ENCODE assay signal across 23 cellular contexts in the genomic region with DNA sequence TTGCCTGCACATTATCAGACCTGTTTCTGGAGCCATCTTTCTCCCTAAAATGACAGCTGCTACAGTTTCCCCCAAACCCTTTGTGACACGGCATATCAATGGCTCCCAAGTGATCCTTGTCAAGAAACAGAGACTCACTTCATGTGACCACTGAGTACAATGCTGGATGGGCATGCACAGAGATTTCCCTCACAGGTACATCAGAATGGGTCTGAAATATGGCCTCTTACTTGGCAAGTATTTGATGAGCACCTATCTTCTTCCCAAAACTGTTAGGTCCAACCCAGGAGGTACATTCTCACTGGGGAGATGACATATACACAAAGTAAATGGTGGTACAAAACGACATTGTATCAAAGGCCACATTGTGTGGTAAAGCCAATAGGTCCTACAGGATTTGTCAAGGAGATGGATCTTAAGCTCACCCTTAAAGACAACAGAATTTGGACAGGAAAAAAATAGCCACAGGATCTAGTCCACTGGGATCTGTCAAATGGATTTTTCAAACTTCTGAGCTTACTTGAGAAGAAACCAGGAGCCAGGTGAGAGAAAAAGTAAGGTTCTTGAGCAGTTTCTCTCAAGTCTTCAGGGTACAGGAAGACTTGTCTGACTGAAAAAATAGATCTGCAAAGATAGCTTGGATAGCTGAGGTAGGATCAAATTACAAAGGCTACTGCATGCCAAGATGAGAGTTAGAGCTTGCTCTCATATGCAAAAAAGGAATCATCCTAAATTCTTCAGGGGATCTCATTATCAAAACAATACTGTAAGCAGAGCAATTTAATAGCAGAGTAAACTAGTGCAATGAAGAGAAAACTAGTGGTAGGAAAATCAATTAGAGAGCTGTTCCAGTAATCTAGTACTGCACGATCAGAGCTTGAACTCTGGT. TPM values are rescaled to one million over a fixed set of nuclear protein-coding genes. Genes with fewer than 3 reads are reported as not detected.
A peak's percentile ranks its signal among the peaks of the same experiment; 100 is the strongest.
DNase-seq lines count a peak whose midpoint lies in the region; ATAC-seq and TF ChIP-seq lines count a peak whose summit lies in the region.
"Had no signal": no experiment of that assay in that cellular context is flagged by ENCODE, and none has a peak within 500 bp of the region (broad histone marks: within the 10 kb centered on the region; RNA-seq: fewer than 3 reads in every experiment).

No MANE protein-coding gene starts in this region.

- H3K4me1 ChIP-seq in Caco-2 (peaks cover 96% of the 10 kb centered on the region), mucosa of rectum (ENCODE audit: control insufficient read depth in 2 of 2, insufficient read depth in 2 of 2, low read length in 2 of 2) (peaks cover 47 to 65% of the 10 kb centered on the region in 2 donors)
- H3K4me1 ChIP-seq: sigmoid colon had no signal

- CTCF ChIA-PET in Caco-2 (lab: Charles Lee) = interaction anchor here (0.6 to 0.8 kb wide), 3 partner anchors 23 to 71 kb away, joined by 3 to 5 read pairs (median 3); no protein-coding TSS in a partner anchor

- TF ChIP-seq CTCF in Caco-2 (IDR thresholded peaks at IDR 0.05; ENCODE audit: insufficient read depth in 1 of 2, low read depth in 1 of 2, low read length in 1 of 2, severe bottlenecking in 1 of 2, unreplicated experiment in 1 of 2) (no peak), VCaP (conservative IDR thresholded peaks at IDR 0.05) (no peak)

- H3K27ac Mint-ChIP-seq in Caco-2 (ENCODE audit: unreplicated experiment) = peak overlapping the region; percentile 48
- no peak overlapping the region for H3K27ac Mint-ChIP-seq in activated T-helper 2 cell treated with anti-CD3 and anti-CD28 coated beads, Interferon-gamma antibody, Interleukin-2, Interleukin-4, amounts not matched to agents 10 μg/mL and 5 μg/mL and 100 μg/mL, durations not matched to agents 14 hours and 24 hours and 36 hours
- H3K27ac Mint-ChIP-seq: activated CD4-positive, alpha-beta T cell treated with anti-CD3 and anti-CD28 coated beads, Interleukin-2, amount 10 ng/mL, durations not matched to agents 7 days and 5 days; B cell had no signal

- no peaks in the 10 kb centered on the region for H3K9me3 Mint-ChIP-seq in Caco-2 (ENCODE audit: unreplicated experiment)
- no peaks in the 10 kb centered on the region for H3K9me3 Mint-ChIP-seq in activated T-helper 2 cell treated with anti-CD3 and anti-CD28 coated beads, Interferon-gamma antibody, Interleukin-2, Interleukin-4, amounts not matched to agents 10 μg/mL and 5 μg/mL and 100 μg/mL, durations not matched to agents 14 hours and 24 hours and 36 hours
- H3K9me3 Mint-ChIP-seq: activated CD4-positive, alpha-beta T cell treated with anti-CD3 and anti-CD28 coated beads, Interleukin-2, amount 10 ng/mL, durations not matched to agents 7 days and 5 days had no signal

- no peaks in the 10 kb centered on the region for H3K27me3 ChIP-seq in Caco-2 (replicated peaks; ENCODE audit: control insufficient read depth, insufficient read depth, low read length)
- H3K27me3 ChIP-seq in mucosa of rectum (ENCODE audit: control insufficient read depth in 2 of 2, insufficient read depth in 2 of 2, low read length in 2 of 2) = no peaks in the 10 kb centered on the region

- TSS peak; percentile 21 for BruUV-seq in Caco-2 (replicated peaks; lab: Mats Ljungman, UMichigan)

- H3K27ac ChIP-seq in VCaP (peak overlapping the region; percentile 90), mucosa of rectum (ENCODE audit: low read depth in 2 of 2, low read length in 2 of 2) (peak overlapping the region; percentile 81 to 84)
- H3K27ac ChIP-seq: sigmoid colon had no signal

- DNase-seq in Caco-2 (no peak), C1 segment of cervical spinal cord (lab: John Stamatoyannopoulos, UW) (no peak), cerebellar nuclear complex (lab: John Stamatoyannopoulos, UW) (no peak)
- DNase-seq in Jurkat, Clone E6-1 (ENCODE audit: low read depth, low spot score) = peak; percentile 52
- no peak for DNase-seq in activated T-helper 2 cell treated with anti-CD3 and anti-CD28 coated beads, Interferon-gamma antibody, Interleukin-2, Interleukin-4, amounts not matched to agents 10 μg/mL and 5 μg/mL and 100 μg/mL, durations not matched to agents 14 hours and 24 hours and 36 hours (ENCODE audit: low spot score)
- DNase-seq: activated CD4-positive, alpha-beta T cell treated with anti-CD3 and anti-CD28 coated beads, Interleukin-2, amount 10 ng/mL, durations not matched to agents 7 days and 5 days; activated naive CD4-positive, alpha-beta T cell treated with anti-CD3 and anti-CD28 coated beads, Interleukin-2, amount 50 U/mL, for 16 hours; head of caudate nucleus; IMR-90; kidney glomerular epithelial cell; midbrain; NCI-H1105 treated with DMSO at 0.1 percent for 48 hours; NCI-H2227 treated with DMSO at 0.1 percent for 48 hours; occipital lobe; sigmoid colon; stimulated activated CD4-positive, alpha-beta T cell treated with anti-CD3 and anti-CD28 coated beads, Interleukin-2, amount 100 ng/mL, for 24 hours; substantia nigra had no signal

- H3K4me1 Mint-ChIP-seq in Caco-2 (ENCODE audit: low read depth, unreplicated experiment) = peaks cover 72% of the 10 kb centered on the region
- H3K4me1 Mint-ChIP-seq in activated T-helper 2 cell treated with anti-CD3 and anti-CD28 coated beads, Interferon-gamma antibody, Interleukin-2, Interleukin-4, amounts not matched to agents 10 μg/mL and 5 μg/mL and 100 μg/mL, durations not matched to agents 14 hours and 24 hours and 36 hours (ENCODE audit: low read depth) = peaks cover 66% of the 10 kb centered on the region

- H3K9me3 ChIP-seq in Caco-2 (no peaks in the 10 kb centered on the region), mucosa of rectum (ENCODE audit: control insufficient read depth in 2 of 2, low read length in 2 of 2) (no peaks in the 10 kb centered on the region)
- H3K9me3 ChIP-seq: HAP-1, sigmoid colon had no signal

- no peak for ATAC-seq in HG03432 (IDR thresholded peaks at IDR 0.05; ENCODE audit: unreplicated experiment)

- H3K36me3 Mint-ChIP-seq in Caco-2 (ENCODE audit: insufficient read depth, unreplicated experiment) = peaks cover 66% of the 10 kb centered on the region
- H3K36me3 Mint-ChIP-seq in activated T-helper 2 cell treated with anti-CD3 and anti-CD28 coated beads, Interferon-gamma antibody, Interleukin-2, Interleukin-4, amounts not matched to agents 10 μg/mL and 5 μg/mL and 100 μg/mL, durations not matched to agents 14 hours and 24 hours and 36 hours (ENCODE audit: low read depth) = peaks cover 46% of the 10 kb centered on the region

- intact Hi-C loops in Caco-2 (cut with micrococcal nuclease; ENCODE audit: unreplicated experiment) = no loop called here
- intact Hi-C loops in activated T-helper 2 cell treated with anti-CD3 and anti-CD28 coated beads, Interferon-gamma antibody, Interleukin-2, Interleukin-4, amounts not matched to agents 10 μg/mL and 5 μg/mL and 100 μg/mL, durations not matched to agents 14 hours and 24 hours and 36 hours (cut with micrococcal nuclease) = no loop called here

- no peak overlapping the region for H3K4me3 ChIP-seq in Caco-2 (ENCODE audit: low read depth, low read length)
- H3K4me3 ChIP-seq in Jurkat, Clone E6-1 (ENCODE audit: low read length) = no peak overlapping the region
- H3K4me3 ChIP-seq in mucosa of rectum (ENCODE audit: low read length in 2 of 2) = peak overlapping the region in 1 of 2 donors; percentile 23
- H3K4me3 ChIP-seq: HAP-1, sigmoid colon had no signal

- peak overlapping the region; percentile 1 to 3 for H3K9ac ChIP-seq in mucosa of rectum (ENCODE audit: low read depth in 1 of 2, low read length in 2 of 2)

- H3K4me3 Mint-ChIP-seq in Caco-2 (ENCODE audit: unreplicated experiment) = peak overlapping the region; percentile 4
- H3K4me3 Mint-ChIP-seq in activated T-helper 2 cell treated with anti-CD3 and anti-CD28 coated beads, Interferon-gamma antibody, Interleukin-2, Interleukin-4, amounts not matched to agents 10 μg/mL and 5 μg/mL and 100 μg/mL, durations not matched to agents 14 hours and 24 hours and 36 hours (ENCODE audit: low read depth) = no peak overlapping the region
- H3K4me3 Mint-ChIP-seq: activated CD4-positive, alpha-beta T cell treated with anti-CD3 and anti-CD28 coated beads, Interleukin-2, amount 10 ng/mL, durations not matched to agents 7 days and 5 days; B cell had no signal

- POLR2A ChIA-PET in Caco-2 (lab: Charles Lee) = interaction anchor here (1.1 kb wide), 1 partner anchor 29 kb away, joined by 5 read pairs; the partner anchor contains the start of gene RNF43

- H3K36me3 ChIP-seq in Caco-2 (ENCODE audit: control insufficient read depth, insufficient read depth, low read length) (peaks cover 2% of the 10 kb centered on the region; the same call in 1 of the 2 replicates), mucosa of rectum (ENCODE audit: control insufficient read depth in 2 of 2, insufficient read depth in 2 of 2, low read length in 2 of 2) (no peaks in the 10 kb centered on the region)
- H3K36me3 ChIP-seq: HAP-1, sigmoid colon had no signal

- H3K27me3 Mint-ChIP-seq in Caco-2 (ENCODE audit: insufficient read depth, unreplicated experiment) = no peaks in the 10 kb centered on the region
- no peaks in the 10 kb centered on the region for H3K27me3 Mint-ChIP-seq in activated T-helper 2 cell treated with anti-CD3 and anti-CD28 coated beads, Interferon-gamma antibody, Interleukin-2, Interleukin-4, amounts not matched to agents 10 μg/mL and 5 μg/mL and 100 μg/mL, durations not matched to agents 14 hours and 24 hours and 36 hours (ENCODE audit: low read depth)
- H3K27me3 Mint-ChIP-seq: activated CD4-positive, alpha-beta T cell treated with anti-CD3 and anti-CD28 coated beads, Interleukin-2, amount 10 ng/mL, durations not matched to agents 7 days and 5 days; B cell had no signal

RNA-seq across cellular contexts. Expression of gene RNF43, which starts 28.8 kb away (rescaled TPM):
- total RNA-seq in Caco-2 (2022) = 84.2 and 87.1 TPM in 2 replicates
- polyA plus RNA-seq in Jurkat, Clone E6-1 (2012; ENCODE audit: insufficient read depth, insufficient read length) = 0.98 TPM
- total RNA-seq in activated T-helper 2 cell treated with anti-CD3 and anti-CD28 coated beads, Interferon-gamma antibody, Interleukin-2, Interleukin-4, amounts not matched to agents 10 μg/mL and 5 μg/mL and 100 μg/mL, durations not matched to agents 14 hours and 24 hours and 36 hours = 20.5 and 23.9 TPM in 2 replicates
- polyA plus RNA-seq: IMR-90 had no signal

RNA-seq across cellular contexts. Expression of gene SUPT4H1, which starts 36.5 kb away (rescaled TPM):
- 70.9 and 71.4 TPM in 2 replicates for total RNA-seq in Caco-2 (2022)
- 211 TPM for polyA plus RNA-seq in Jurkat, Clone E6-1 (2012; ENCODE audit: insufficient read depth, insufficient read length)
- 153 and 160 TPM in 2 replicates for total RNA-seq in activated T-helper 2 cell treated with anti-CD3 and anti-CD28 coated beads, Interferon-gamma antibody, Interleukin-2, Interleukin-4, amounts not matched to agents 10 μg/mL and 5 μg/mL and 100 μg/mL, durations not matched to agents 14 hours and 24 hours and 36 hours

RNA-seq across cellular contexts. Expression of gene TSPOAP1, which starts 60.0 kb away (rescaled TPM):
- total RNA-seq in Caco-2 (2022) = 6.0 and 7.4 TPM in 2 replicates
- 13.8 TPM for polyA plus RNA-seq in Jurkat, Clone E6-1 (2012; ENCODE audit: insufficient read depth, insufficient read length)
- 21.9 and 22.3 TPM in 2 replicates for total RNA-seq in activated T-helper 2 cell treated with anti-CD3 and anti-CD28 coated beads, Interferon-gamma antibody, Interleukin-2, Interleukin-4, amounts not matched to agents 10 μg/mL and 5 μg/mL and 100 μg/mL, durations not matched to agents 14 hours and 24 hours and 36 hours
- total RNA-seq: SK-MEL-5 had no signal
